Comparison of ENCODE assay signal across 10 cellular contexts in the genomic region with DNA sequence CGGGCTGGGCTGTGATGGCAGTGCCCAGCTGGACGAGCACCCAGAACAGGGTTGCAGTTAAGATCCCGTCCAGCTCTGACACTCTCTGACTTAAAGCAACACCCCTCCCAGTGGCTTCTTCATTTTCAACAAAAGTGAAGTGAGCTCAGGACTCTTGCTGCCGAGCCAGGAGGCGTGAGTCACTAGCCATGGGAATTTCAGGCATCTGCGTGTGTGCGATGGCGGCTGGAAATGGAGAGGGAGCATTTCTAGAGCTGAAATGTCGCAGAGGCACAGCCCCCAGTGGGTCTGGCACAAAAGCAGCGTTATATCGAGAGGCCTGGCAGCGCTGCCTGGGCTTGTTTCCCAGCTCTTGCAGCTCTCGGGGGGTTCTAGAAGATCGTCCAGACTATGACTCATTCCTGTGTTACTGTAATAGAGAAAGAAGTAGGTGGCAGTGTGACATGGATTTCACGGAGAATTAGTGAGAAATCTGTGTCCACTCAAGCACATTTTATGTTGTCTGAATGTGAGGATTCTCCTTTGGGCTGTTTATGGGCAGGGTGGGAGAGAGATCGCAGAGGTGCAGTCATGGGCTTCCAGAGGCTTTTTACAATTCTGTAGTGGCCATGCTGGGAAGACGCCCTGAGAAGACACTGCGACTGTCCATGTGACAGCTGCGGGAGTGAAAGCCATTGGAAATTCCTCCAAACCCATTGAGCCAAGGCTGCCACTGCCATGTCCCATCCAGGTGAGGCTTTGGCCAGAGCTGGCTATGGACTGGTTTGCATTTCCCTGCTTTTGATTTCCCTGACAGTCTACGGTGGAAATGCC.
DNase-seq lines count a peak whose midpoint lies in the region; ATAC-seq, FAIRE-seq and TF ChIP-seq lines count a peak whose summit lies in the region.
"Had no signal": no experiment of that assay in that cellular context is flagged by ENCODE, and none has a peak within 500 bp of the region (broad histone marks: within the 10 kb centered on the region; RNA-seq: fewer than 3 reads in every experiment).

No MANE protein-coding gene starts in this region.

- DNase-seq in Daoy (ENCODE audit: low read depth) (peak; percentile 93), T1000 (lab: John Stamatoyannopoulos, UW) (peak; percentile 51), globus pallidus (ENCODE audit: low spot score) (peak; percentile 57), pancreas (peak in 3 of 6 donors; percentile 21 to 42 (median 29)), iPS-NIHi7 (ENCODE audit: extremely low spot score) (no peak)

- H3K9me3 ChIP-seq in pancreas, result no peaks in the 10 kb centered on the region

- WGBS in pancreas, 2 donors, result 60 to 66% methylated on average over 20 of the region's 20 CpGs

- H3K27ac ChIP-seq in pancreas, result peak overlapping the region in 1 of 4 donors; percentile 28
- H3K27ac ChIP-seq: parathyroid adenoma had no signal

- no peaks in the 10 kb centered on the region for H3K36me3 ChIP-seq in pancreas

- no peak for FAIRE-seq in pancreas (lab: Jason Lieb, UNC)
- FAIRE-seq: GM12878 had no signal

- intact Hi-C loops in pancreas (cut with DNase I), result no loop called here

- peak in 3 of 4 donors; percentile 57 to 73 (median 70) for ATAC-seq in pancreas
- no peak for ATAC-seq in HG02870 (IDR thresholded peaks at IDR 0.05; ENCODE audit: unreplicated experiment)
- ATAC-seq in HG03280 (IDR thresholded peaks at IDR 0.05; ENCODE audit: unreplicated experiment), result no peak
- no peak for ATAC-seq in HG03520 (IDR thresholded peaks at IDR 0.05; ENCODE audit: unreplicated experiment)
- ATAC-seq: GM12878 had no signal

- no peaks in the 10 kb centered on the region for H3K27me3 ChIP-seq in pancreas

- no peak for TF ChIP-seq CTCF in pancreas (IDR thresholded peaks at IDR 0.05)

- no peak overlapping the region for H3K4me3 ChIP-seq in pancreas
- H3K4me3 ChIP-seq: GM12878 had no signal

- H3K4me1 ChIP-seq in pancreas, result no peaks in the 10 kb centered on the region

Comparison
In these comparisons a context has a peak if more than half of its experiments do, and no peak if none do; other contexts are left out.
1. ATAC-seq: peak in pancreas (3 of 4); none in HG02870 (single experiment), HG03280 (single experiment) and HG03520 (single experiment).